In genomic region chr6:33454009-33454946, GRCh38 we compare ENCODE assay signal across 1 cellular context.
TF ChIP-seq lines count a peak whose summit lies in the region.

Gene ZBTB9 (plus strand): TSS chr6:33454576. CDS start chr6:33455101, 525 bp downstream.

TF ChIP-seq in GM12878, 131 proteins besides CTCF, POLR2A, EP300 and RAD21 (continued from another document and continues in another):
- TF ChIP-seq REST (IDR thresholded peaks at IDR 0.05; ENCODE audit: low read depth, low read length) (no peak), PKNOX1 (IDR thresholded peaks at IDR 0.05) (no peak), KLF5 (IDR thresholded peaks at IDR 0.05; ENCODE audit: partially characterized antibody) (no peak), ZBTB40 (IDR thresholded peaks at IDR 0.05; ENCODE audit: borderline replicate concordance) (peak; percentile 89), SMC3 (IDR thresholded peaks at IDR 0.05; ENCODE audit: borderline replicate concordance, low read length) (no peak), RBBP5 (conservative IDR thresholded peaks at IDR 0.05) (no peak), NBN (IDR thresholded peaks at IDR 0.05) (0 out of 2 replicates have a peak, but pooled peaks have one; percentile 20), ZNF217 (IDR thresholded peaks at IDR 0.05) (no peak), KDM1A (IDR thresholded peaks at IDR 0.05; ENCODE audit: borderline replicate concordance) (no peak), IKZF2 (IDR thresholded peaks at IDR 0.05) (no peak), PAX8 (IDR thresholded peaks at IDR 0.05) (no peak), ATF3 (IDR thresholded peaks at IDR 0.05; ENCODE audit: borderline replicate concordance, extremely low read depth, low read depth, low read length) (no peak), ETV6 (conservative IDR thresholded peaks at IDR 0.05 in 1 of 2, IDR thresholded peaks at IDR 0.05 in 1 of 2; ENCODE audit: borderline replicate concordance in 1 of 2, low read depth in 1 of 2) (no peak), MEF2B (IDR thresholded peaks at IDR 0.05; ENCODE audit: partially characterized antibody, poor library complexity, severe bottlenecking) (no peak), HCFC1 (IDR thresholded peaks at IDR 0.05; ENCODE audit: low read length) (peak; percentile 59), SRF (IDR thresholded peaks at IDR 0.05; ENCODE audit: low read depth in 2 of 2, low read length in 2 of 2) (peak; percentile 30 to 39; a peak in 1 of 4 replicates), EZH2 (IDR thresholded peaks at IDR 0.05; ENCODE audit: borderline replicate concordance, control insufficient read depth, low read depth, low read length) (no peak), YY1 (IDR thresholded peaks at IDR 0.05; ENCODE audit: low read depth, low read length) (peak; percentile 47; the same call in 1 of the 2 replicates), CEBPZ (IDR thresholded peaks at IDR 0.05; ENCODE audit: low read depth, low read length) (no peak), MYB (IDR thresholded peaks at IDR 0.05; ENCODE audit: borderline replicate concordance, low read depth, low read length) (no peak), BMI1 (IDR thresholded peaks at IDR 0.05; ENCODE audit: borderline replicate concordance) (no peak), PRDM15 (CRISPR knock-in tag; IDR thresholded peaks at IDR 0.05) (no peak), USF1 (IDR thresholded peaks at IDR 0.05; ENCODE audit: borderline replicate concordance, extremely low read length, insufficient read depth, low read depth, low read length) (no peak), RFX5 (IDR thresholded peaks at IDR 0.05; ENCODE audit: low read depth, low read length) (peak; percentile 30; the same call in 1 of the 2 replicates), SKIL (IDR thresholded peaks at IDR 0.05; ENCODE audit: low read depth, poor library complexity, severe bottlenecking) (no peak), FOXM1 (IDR thresholded peaks at IDR 0.05; ENCODE audit: low read depth, low read length) (no peak), CBX3 (IDR thresholded peaks at IDR 0.05; ENCODE audit: borderline replicate concordance, low read depth) (no peak), NKRF (conservative IDR thresholded peaks at IDR 0.05) (peak; percentile 95)
